In the genomic region with DNA sequence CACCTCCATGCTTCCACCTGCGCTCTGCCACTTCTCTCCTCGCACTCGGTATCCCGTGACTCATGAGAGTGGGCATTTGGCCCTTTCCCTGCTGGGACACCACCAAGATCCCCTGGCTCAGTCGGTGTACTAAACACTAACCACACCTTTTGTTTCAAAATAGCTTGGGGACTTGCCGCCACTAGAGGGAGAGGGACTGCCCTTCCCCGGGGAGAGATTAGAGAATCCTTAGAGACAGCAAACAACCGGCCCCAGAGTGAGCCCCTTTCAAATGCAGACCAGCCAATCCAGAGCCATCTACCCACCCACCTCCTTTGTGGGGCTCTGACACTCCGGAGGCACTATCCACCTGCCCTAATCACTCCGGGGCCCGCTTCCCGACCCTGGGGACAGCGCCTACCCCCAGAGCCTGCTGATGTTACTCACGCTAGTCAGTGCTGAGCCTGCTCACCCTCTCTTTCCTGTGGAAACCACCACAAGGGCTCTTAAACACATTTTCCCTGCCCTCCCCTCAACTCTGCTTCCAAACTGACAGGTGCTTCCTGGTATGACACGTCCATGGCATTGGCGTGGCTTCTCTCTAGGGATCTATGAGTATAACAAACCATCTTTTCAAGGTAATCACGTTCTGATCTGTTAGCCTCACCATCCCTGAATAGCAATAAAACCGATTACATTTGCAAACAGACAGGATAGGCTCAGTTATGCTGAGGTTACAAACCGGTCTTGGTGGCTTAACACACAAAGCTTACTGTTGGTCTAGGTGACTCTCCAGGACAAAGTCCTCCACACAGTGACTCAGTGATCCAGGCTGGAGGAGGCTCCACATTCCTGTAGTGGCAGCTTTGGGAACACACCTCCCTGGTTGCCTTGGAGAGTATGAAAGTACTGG, we compare ENCODE assay signal across 9 cellular contexts.
A peak's percentile ranks its signal among the peaks of the same experiment; 100 is the strongest.
DNase-seq lines count a peak whose midpoint lies in the region; ATAC-seq, FAIRE-seq and TF ChIP-seq lines count a peak whose summit lies in the region.
"Had no signal": no experiment of that assay in that cellular context is flagged by ENCODE, and none has a peak within 500 bp of the region (broad histone marks: within the 10 kb centered on the region; RNA-seq: fewer than 3 reads in every experiment).

No MANE protein-coding gene starts in this region.

- H3K36me3 ChIP-seq in endothelial cell of umbilical vein (ENCODE audit: control insufficient read depth in 2 of 2, extremely low read depth in 1 of 2, insufficient read depth in 2 of 2, low read length in 2 of 2) = no peaks in the 10 kb centered on the region
- H3K36me3 ChIP-seq: breast epithelium had no signal

- peaks cover 0 to 3% of the 10 kb centered on the region in 2 experiments for H3K27me3 ChIP-seq in endothelial cell of umbilical vein (ENCODE audit: control insufficient read depth in 2 of 2, insufficient read depth in 2 of 2, low read length in 2 of 2)

- CTCF ChIA-PET in endothelial cell of umbilical vein (lab: Charles Lee) = interaction anchor here (1.0 to 1.4 kb wide), 5 partner anchors 17 to 739 kb away, joined by 3 read pairs; no protein-coding TSS in a partner anchor

- no peaks in the 10 kb centered on the region for H4K20me1 ChIP-seq in endothelial cell of umbilical vein (replicated peaks; ENCODE audit: control insufficient read depth, extremely low read depth, insufficient read depth, low read length)

- no peaks in the 10 kb centered on the region for H3K4me1 ChIP-seq in endothelial cell of umbilical vein (ENCODE audit: control insufficient read depth, extremely low read depth, insufficient read depth, low read length)
- H3K4me1 ChIP-seq: breast epithelium had no signal

- peaks cover 28% of the 10 kb centered on the region for H3K4me1 Mint-ChIP-seq in nephron progenitor cell

- FAIRE-seq in endothelial cell of umbilical vein (lab: Jason Lieb, UNC) = no peak

- POLR2A ChIA-PET in endothelial cell of umbilical vein (lab: Charles Lee) = no interaction called here

- peak; percentile 6 for DNase-seq in activated T-cell treated with anti-CD3 and anti-CD28 coated beads for 48 hours (ENCODE audit: low read depth)
- DNase-seq in activated T-cell treated with anti-CD3 and anti-CD28 coated beads, Interleukin-2, amount 50 U/mL, for 1 hour = no peak
- DNase-seq in Kasumi-1 (lab: John Stamatoyannopoulos, UW) = peak; percentile 2 to 40
- peak; percentile 55 for DNase-seq in SK-N-DZ (ENCODE audit: low spot score)
- DNase-seq in endothelial cell of umbilical vein (ENCODE audit: low read depth, low spot score) = peak; percentile 48
- peak; percentile 42 for DNase-seq in nephron progenitor cell

- no peak overlapping the region for H3K27ac Mint-ChIP-seq in nephron progenitor cell

- no TSS peak for BruUV-seq in endothelial cell of umbilical vein (replicated peaks; lab: Mats Ljungman, UMichigan)

- H3K9me3 ChIP-seq in endothelial cell of umbilical vein (replicated peaks; ENCODE audit: control insufficient read depth, insufficient read depth, low read length) = no peaks in the 10 kb centered on the region

- no peak overlapping the region for H3K4me2 ChIP-seq in endothelial cell of umbilical vein (ENCODE audit: insufficient read depth, low read length)

- H3K36me3 Mint-ChIP-seq in nephron progenitor cell (ENCODE audit: low read depth) = no peaks in the 10 kb centered on the region

- H3K9me3 Mint-ChIP-seq in nephron progenitor cell = peaks cover 11% of the 10 kb centered on the region

- H3K27me3 Mint-ChIP-seq in nephron progenitor cell (ENCODE audit: low read depth, poor library complexity) = peaks cover 18% of the 10 kb centered on the region

- no peak for TF ChIP-seq POLR2A in endothelial cell of umbilical vein (IDR thresholded peaks at IDR 0.05; ENCODE audit: low read depth, low read length)

- dilution Hi-C loops in endothelial cell of umbilical vein (cut with MboI; ENCODE audit: extremely low pct_ligation_motif_present, low sequenced_read_pairs) = no loop called here

- no peaks in the 10 kb centered on the region for H3K9me1 ChIP-seq in endothelial cell of umbilical vein (replicated peaks; ENCODE audit: control insufficient read depth, extremely low read depth, insufficient read depth, low read length)

- ATAC-seq in HG02870 (IDR thresholded peaks at IDR 0.05; ENCODE audit: unreplicated experiment) = no peak
- no peak for ATAC-seq in GM18858 (IDR thresholded peaks at IDR 0.05; ENCODE audit: unreplicated experiment)

- intact Hi-C loops in endothelial cell of umbilical vein (cut with micrococcal nuclease) = no loop called here

- no peak overlapping the region for H3K4me3 Mint-ChIP-seq in nephron progenitor cell

- no peak overlapping the region for H3K9ac ChIP-seq in endothelial cell of umbilical vein (replicated peaks; ENCODE audit: extremely low read depth, insufficient read depth, low read length)

- H3K4me3 ChIP-seq in endothelial cell of umbilical vein (replicated peaks in 1 of 3; ENCODE audit: insufficient read depth in 1 of 3, low read depth in 1 of 3, low read length in 3 of 3) = no peak overlapping the region
- H3K4me3 ChIP-seq: breast epithelium had no signal

- TF ChIP-seq CTCF in endothelial cell of umbilical vein (IDR thresholded peaks at IDR 0.05; ENCODE audit: extremely low read depth in 1 of 2, insufficient read depth in 1 of 2, low read depth in 1 of 2, low read length in 2 of 2) = peak; percentile 30 to 50
- TF ChIP-seq CTCF in nephron progenitor cell (IDR thresholded peaks at IDR 0.05) = peak; percentile 41

- H2AFZ ChIP-seq in endothelial cell of umbilical vein (ENCODE audit: low read depth, low read length) = no peak overlapping the region

- no peak overlapping the region for H3K27ac ChIP-seq in endothelial cell of umbilical vein (ENCODE audit: insufficient read depth, low read depth, low read length)
- H3K27ac ChIP-seq: breast epithelium had no signal

- H3K79me2 ChIP-seq in endothelial cell of umbilical vein (ENCODE audit: control insufficient read depth, insufficient read depth, low read length) = no peaks in the 10 kb centered on the region

TF ChIP-seq in endothelial cell of umbilical vein, 7 proteins besides CTCF, POLR2A, EP300 and RAD21:
- TF ChIP-seq GATA2 (IDR thresholded peaks at IDR 0.05; ENCODE audit: insufficient read depth, insufficient read length, low read depth, low read length) (no peak), JUN (IDR thresholded peaks at IDR 0.05; ENCODE audit: borderline replicate concordance, insufficient read depth, insufficient read length, low read depth) (no peak), MYC (IDR thresholded peaks at IDR 0.05; ENCODE audit: low read depth, low read length) (no peak), EZH2 (IDR thresholded peaks at IDR 0.05; ENCODE audit: borderline replicate concordance, low read depth, low read length, severe bottlenecking) (no peak), FOS (IDR thresholded peaks at IDR 0.05; ENCODE audit: borderline replicate concordance, insufficient read depth, low read length) (no peak), POLR2AphosphoS5 (IDR thresholded peaks at IDR 0.05; ENCODE audit: insufficient read depth, low read depth, low read length) (no peak)
- TF ChIP-seq, protein P1, sequence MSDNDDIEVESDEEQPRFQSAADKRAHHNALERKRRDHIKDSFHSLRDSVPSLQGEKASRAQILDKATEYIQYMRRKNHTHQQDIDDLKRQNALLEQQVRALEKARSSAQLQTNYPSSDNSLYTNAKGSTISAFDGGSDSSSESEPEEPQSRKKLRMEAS (IDR thresholded peaks at IDR 0.05; ENCODE audit: insufficient read depth, insufficient read length) = no peak
